Comparison of ENCODE assay signal across 1 cellular context in genomic region chr13:40102854-40103253, GRCh38.
TF ChIP-seq lines count a peak whose summit lies in the region.

No MANE protein-coding gene starts in this region.

TF ChIP-seq in HepG2, 621 proteins besides CTCF, POLR2A, EP300 and RAD21 (continued from another document):
- TF ChIP-seq ARID5B (CRISPR knock-in tag; IDR thresholded peaks at IDR 0.05) (no peak), ZFP91 (CRISPR knock-in tag; IDR thresholded peaks at IDR 0.05; ENCODE audit: borderline replicate concordance) (peak; percentile 21; the same call in 1 of the 2 replicates), ZNF20 (CRISPR knock-in tag; IDR thresholded peaks at IDR 0.05) (no peak)
